Comparison of ENCODE assay signal across 16 cellular contexts in the genomic region with DNA sequence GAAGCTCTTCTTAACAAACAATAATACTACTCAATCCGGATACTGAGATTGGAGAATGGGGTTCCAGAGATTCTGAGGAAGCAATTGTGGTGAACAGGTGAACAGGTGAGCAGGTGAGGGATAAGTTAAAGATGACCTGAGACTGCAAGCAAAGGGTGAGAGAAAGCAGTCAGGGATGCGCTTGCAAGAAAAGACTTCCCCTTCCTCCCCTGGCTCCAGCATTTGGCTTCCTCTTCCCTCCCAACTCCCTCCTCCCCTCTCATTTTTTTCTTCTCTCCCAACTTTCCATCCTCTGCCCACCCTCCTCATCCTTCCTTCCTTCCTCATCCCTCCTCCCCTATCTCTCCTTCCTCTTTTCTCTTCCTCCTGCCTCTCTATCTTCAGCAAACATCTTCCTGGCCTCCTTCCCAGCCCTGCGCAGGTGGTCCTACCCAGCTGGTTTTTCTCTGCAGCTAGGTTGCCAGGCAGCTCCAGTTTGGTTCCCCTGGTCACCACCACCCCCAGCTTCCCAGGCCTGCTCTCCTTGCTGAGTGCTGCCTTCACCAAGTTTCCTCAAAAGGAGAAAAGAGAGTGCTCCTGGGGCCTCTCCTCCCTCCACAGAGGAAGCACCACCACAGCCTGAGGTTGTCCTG. TPM values are rescaled to one million over a fixed set of nuclear protein-coding genes. Genes with fewer than 3 reads are reported as not detected.
DNase-seq lines count a peak whose midpoint lies in the region; ATAC-seq and TF ChIP-seq lines count a peak whose summit lies in the region.
"Had no signal": no experiment of that assay in that cellular context is flagged by ENCODE, and none has a peak within 500 bp of the region (broad histone marks: within the 10 kb centered on the region; RNA-seq: fewer than 3 reads in every experiment).

No MANE protein-coding gene starts in this region.

- intact Hi-C loops in activated B cell treated with CpG ODN at 0.5 μM for 24 hours (cut with micrococcal nuclease), result no loop called here

- no peaks in the 10 kb centered on the region for H3K27me3 ChIP-seq in BLaER1 treated with 17β-estradiol and CSF1 and Interleukin-3, amounts not matched to agents 10 nM and 100 nM
- H3K27me3 ChIP-seq: cardiac muscle cell, MG63, right lobe of liver had no signal

- H3K4me3 Mint-ChIP-seq in activated B cell treated with CpG ODN at 0.5 μM for 24 hours, result no peak overlapping the region
- H3K4me3 Mint-ChIP-seq: activated naive CD8-positive, alpha-beta T cell; CD4-positive, alpha-beta memory T cell; natural killer cell; stimulated activated naive CD8-positive, alpha-beta T cell treated with anti-CD3 and anti-CD28 coated beads, Interleukin-15, Interleukin-2, amounts not matched to agents 100 ng/mL and 50 ng/mL, for 24 hours had no signal

- no peaks in the 10 kb centered on the region for H3K36me3 ChIP-seq in BLaER1 treated with 17β-estradiol and CSF1 and Interleukin-3, amounts not matched to agents 10 nM and 100 nM
- no peaks in the 10 kb centered on the region for H3K36me3 ChIP-seq in HEK293 (ENCODE audit: control insufficient read depth in 2 of 2, insufficient read depth in 1 of 2, low read length in 2 of 2)
- H3K36me3 ChIP-seq: cardiac muscle cell, MG63, right lobe of liver had no signal

- peak overlapping the region; percentile 74 to 92 (median 80) for H3K4me2 ChIP-seq in BLaER1 treated with 17β-estradiol and CSF1 and Interleukin-3, amounts not matched to agents 10 nM and 100 nM

- CTCF ChIA-PET in HEK293 (lab: Yijun Ruan, JAX) (interaction anchor here (0.5 to 0.6 kb wide), 2 partner anchors 23 to 61 kb away, joined by 3 to 4 read pairs; no protein-coding TSS in a partner anchor), activated B cell treated with CpG ODN at 0.5 μM for 24 hours (lab: Charles Lee) (no interaction called here)

- H3K9me3 ChIP-seq in BLaER1 treated with 17β-estradiol and CSF1 and Interleukin-3, amounts not matched to agents 10 nM and 100 nM (replicated peaks in 1 of 11), result peaks cover 0 to 3% (median 0%) of the 10 kb centered on the region in 11 experiments; a peak in 3 of 22 replicates
- no peaks in the 10 kb centered on the region for H3K9me3 ChIP-seq in HEK293 (ENCODE audit: control insufficient read depth, insufficient read depth, low read depth, low read length)
- H3K9me3 ChIP-seq: MG63, right lobe of liver had no signal

- H3K4me1 Mint-ChIP-seq in activated B cell treated with CpG ODN at 0.5 μM for 24 hours, result peaks cover 48% of the 10 kb centered on the region
- H3K4me1 Mint-ChIP-seq: CD4-positive, alpha-beta memory T cell; natural killer cell had no signal

- POLR2A ChIA-PET in HEK293 (lab: Yijun Ruan, JAX), result no interaction called here
- POLR2A ChIA-PET in activated B cell treated with CpG ODN at 0.5 μM for 24 hours (lab: Charles Lee), result interaction anchor here (0.6 kb wide), 1 partner anchor 99 kb away, joined by 7 read pairs; no protein-coding TSS in a partner anchor

- peak; percentile 5 for DNase-seq in activated B cell treated with CpG ODN at 0.5 μM for 24 hours
- peak; percentile 60 for DNase-seq in mesenteric fat pad (ENCODE audit: low spot score)
- no peak for DNase-seq in NCI-H187 treated with DMSO at 0.1 percent for 48 hours (lab: John Stamatoyannopoulos, UW)
- no peak for DNase-seq in KG1 (lab: John Stamatoyannopoulos, UW)
- DNase-seq: CD4-positive, alpha-beta memory T cell; MG63; natural killer cell; NCI-H2227 treated with DMSO at 0.1 percent for 48 hours had no signal

- H3K4me1 ChIP-seq in BLaER1 treated with 17β-estradiol and CSF1 and Interleukin-3, amounts not matched to agents 10 nM and 100 nM, result peaks cover 52 to 68% (median 58%) of the 10 kb centered on the region in 10 experiments
- H3K4me1 ChIP-seq in HEK293 (ENCODE audit: control insufficient read depth, insufficient read depth, low read length), result no peaks in the 10 kb centered on the region
- H3K4me1 ChIP-seq: right lobe of liver had no signal

- H3K9me3 Mint-ChIP-seq in activated B cell treated with CpG ODN at 0.5 μM for 24 hours, result no peaks in the 10 kb centered on the region
- H3K9me3 Mint-ChIP-seq: CD4-positive, alpha-beta memory T cell; natural killer cell; stimulated activated naive CD8-positive, alpha-beta T cell treated with anti-CD3 and anti-CD28 coated beads, Interleukin-15, Interleukin-2, amounts not matched to agents 100 ng/mL and 50 ng/mL, for 24 hours had no signal

- H3K4me3 ChIP-seq in BLaER1 treated with 17β-estradiol and CSF1 and Interleukin-3, amounts not matched to agents 10 nM and 100 nM, result peak overlapping the region in 1 of 10 experiments; percentile 14; a peak in 2 of 20 replicates
- H3K4me3 ChIP-seq in HEK293 (ENCODE audit: low read depth, low read length), result no peak overlapping the region
- H3K4me3 ChIP-seq: cardiac muscle cell, MG63, right lobe of liver had no signal

- H3K36me3 Mint-ChIP-seq in activated B cell treated with CpG ODN at 0.5 μM for 24 hours (ENCODE audit: low read depth), result no peaks in the 10 kb centered on the region
- H3K36me3 Mint-ChIP-seq: activated naive CD8-positive, alpha-beta T cell; CD4-positive, alpha-beta memory T cell; natural killer cell had no signal

- H3K9ac ChIP-seq in BLaER1 treated with 17β-estradiol and CSF1 and Interleukin-3, amounts not matched to agents 10 nM and 100 nM, result peak overlapping the region in 4 of 11 experiments; percentile 23 to 57 (median 50); a peak in 7 of 22 replicates

- ATAC-seq in activated B cell treated with CpG ODN at 0.5 μM for 24 hours (ENCODE audit: low read depth), result no peak
- no peak for ATAC-seq in GM21447 (IDR thresholded peaks at IDR 0.05; ENCODE audit: unreplicated experiment)
- ATAC-seq in GM21528 (IDR thresholded peaks at IDR 0.05; ENCODE audit: low FRiP score, unreplicated experiment), result no peak
- ATAC-seq: natural killer cell had no signal

- H3K27ac ChIP-seq in BLaER1 treated with 17β-estradiol and CSF1 and Interleukin-3, amounts not matched to agents 10 nM and 100 nM, result peak overlapping the region in 9 of 11 experiments; percentile 41 to 82 (median 60); a peak in 18 of 22 replicates
- H3K27ac ChIP-seq in HEK293 (ENCODE audit: extremely low read depth, low read depth, low read length), result no peak overlapping the region
- H3K27ac ChIP-seq: cardiac muscle cell, right lobe of liver had no signal

- H4K20me1 ChIP-seq in BLaER1 treated with 17β-estradiol and CSF1 and Interleukin-3, amounts not matched to agents 10 nM and 100 nM, result no peaks in the 10 kb centered on the region

- no peaks in the 10 kb centered on the region for H3K27me3 Mint-ChIP-seq in activated B cell treated with CpG ODN at 0.5 μM for 24 hours
- H3K27me3 Mint-ChIP-seq: activated naive CD8-positive, alpha-beta T cell; CD4-positive, alpha-beta memory T cell; stimulated activated naive CD8-positive, alpha-beta T cell treated with anti-CD3 and anti-CD28 coated beads, Interleukin-15, Interleukin-2, amounts not matched to agents 100 ng/mL and 50 ng/mL, for 24 hours had no signal

- peak overlapping the region; percentile 72 for H3K27ac Mint-ChIP-seq in activated B cell treated with CpG ODN at 0.5 μM for 24 hours
- H3K27ac Mint-ChIP-seq: activated naive CD8-positive, alpha-beta T cell; CD4-positive, alpha-beta memory T cell; natural killer cell; stimulated activated naive CD8-positive, alpha-beta T cell treated with anti-CD3 and anti-CD28 coated beads, Interleukin-15, Interleukin-2, amounts not matched to agents 100 ng/mL and 50 ng/mL, for 24 hours had no signal

- no peak for TF ChIP-seq CTCF in HEK293 (tag by site-specific recombination; IDR thresholded peaks at IDR 0.05)
- no peak for TF ChIP-seq CTCF in activated B cell treated with CpG ODN at 0.5 μM for 24 hours (IDR thresholded peaks at IDR 0.05)

TF ChIP-seq in HEK293, 187 proteins besides CTCF, POLR2A, EP300 and RAD21:
- TF ChIP-seq ZIC2 (tag by site-specific recombination; IDR thresholded peaks at IDR 0.05) (0 out of 2 replicates have a peak, but pooled peaks have one; percentile 24), ZNF266 (tag by site-specific recombination; IDR thresholded peaks at IDR 0.05; ENCODE audit: low read depth) (no peak), ZNF366 (tag by site-specific recombination; conservative IDR thresholded peaks at IDR 0.05) (0 out of 2 replicates have a peak, but pooled peaks have one; percentile 42)
- TF ChIP-seq, protein P1, sequence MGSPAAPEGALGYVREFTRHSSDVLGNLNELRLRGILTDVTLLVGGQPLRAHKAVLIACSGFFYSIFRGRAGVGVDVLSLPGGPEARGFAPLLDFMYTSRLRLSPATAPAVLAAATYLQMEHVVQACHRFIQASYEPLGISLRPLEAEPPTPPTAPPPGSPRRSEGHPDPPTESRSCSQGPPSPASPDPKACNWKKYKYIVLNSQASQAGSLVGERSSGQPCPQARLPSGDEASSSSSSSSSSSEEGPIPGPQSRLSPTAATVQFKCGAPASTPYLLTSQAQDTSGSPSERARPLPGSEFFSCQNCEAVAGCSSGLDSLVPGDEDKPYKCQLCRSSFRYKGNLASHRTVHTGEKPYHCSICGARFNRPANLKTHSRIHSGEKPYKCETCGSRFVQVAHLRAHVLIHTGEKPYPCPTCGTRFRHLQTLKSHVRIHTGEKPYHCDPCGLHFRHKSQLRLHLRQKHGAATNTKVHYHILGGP (tag by site-specific recombination; IDR thresholded peaks at IDR 0.05), result no peak
- TF ChIP-seq, protein P2, sequence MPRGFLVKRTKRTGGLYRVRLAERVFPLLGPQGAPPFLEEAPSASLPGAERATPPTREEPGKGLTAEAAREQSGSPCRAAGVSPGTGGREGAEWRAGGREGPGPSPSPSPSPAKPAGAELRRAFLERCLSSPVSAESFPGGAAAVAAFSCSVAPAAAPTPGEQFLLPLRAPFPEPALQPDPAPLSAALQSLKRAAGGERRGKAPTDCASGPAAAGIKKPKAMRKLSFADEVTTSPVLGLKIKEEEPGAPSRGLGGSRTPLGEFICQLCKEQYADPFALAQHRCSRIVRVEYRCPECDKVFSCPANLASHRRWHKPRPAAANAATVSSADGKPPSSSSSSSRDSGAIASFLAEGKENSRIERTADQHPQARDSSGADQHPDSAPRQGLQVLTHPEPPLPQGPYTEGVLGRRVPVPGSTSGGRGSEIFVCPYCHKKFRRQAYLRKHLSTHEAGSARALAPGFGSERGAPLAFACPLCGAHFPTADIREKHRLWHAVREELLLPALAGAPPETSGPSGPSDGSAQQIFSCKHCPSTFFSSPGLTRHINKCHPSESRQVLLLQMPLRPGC (tag by site-specific recombination; IDR thresholded peaks at IDR 0.05), result no peak

RNA-seq across cellular contexts. Expression of a gene that starts 10.5 kb away (rescaled TPM):
- total RNA-seq in activated B cell treated with CpG ODN at 0.5 μM for 24 hours (3.2 and 3.6 TPM in 2 replicates), mesenteric fat pad (2.4 TPM)

Comparison
In these comparisons a context has a peak if more than half of its experiments do, and no peak if none do; other contexts are left out.
1. DNase-seq: peak in activated B cell treated with CpG ODN at 0.5 μM for 24 hours (single experiment) and mesenteric fat pad (single experiment); none in NCI-H187 treated with DMSO at 0.1 percent for 48 hours (single experiment) and KG1 (single experiment).